In the genomic region with DNA sequence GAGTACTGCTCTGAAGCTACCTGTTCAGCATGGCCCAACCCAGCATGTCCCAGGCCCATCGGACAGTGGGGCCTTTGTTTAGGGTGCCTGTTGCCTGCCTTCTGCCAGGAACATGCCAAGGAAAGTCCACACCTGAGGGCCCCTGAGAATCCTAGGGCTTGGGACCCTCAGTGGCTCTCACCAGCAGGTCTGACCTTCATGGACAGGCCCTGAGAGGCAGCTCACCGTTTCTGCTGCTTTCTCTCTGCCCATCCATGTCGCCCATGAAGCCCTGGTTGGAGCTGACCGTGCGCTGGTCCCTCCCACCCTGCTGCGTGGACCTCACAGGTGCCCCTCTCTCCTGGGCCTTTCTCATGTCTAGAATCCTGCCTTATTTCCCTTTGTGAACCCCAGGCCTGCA, we compare ENCODE assay signal across 25 cellular contexts.
"Had no signal": no experiment of that assay in that cellular context is flagged by ENCODE, and none has a peak within 500 bp of the region (broad histone marks: within the 10 kb centered on the region; RNA-seq: fewer than 3 reads in every experiment).

No MANE protein-coding gene starts in this region.

- H3K27ac Mint-ChIP-seq: immature natural killer cell; naive thymus-derived CD4-positive, alpha-beta T cell; natural killer cell treated with Interleukin-12 subunit alpha and Interleukin-12 subunit beta and Interleukin-15 and Interleukin-18, amount 100 ng/mL, for 72 hours; stimulated activated effector memory CD8-positive, alpha-beta T cell treated with anti-CD3 and anti-CD28 coated beads, Interleukin-12 subunit alpha, Interleukin-12 subunit beta, amount 100 ng/mL, for 72 hours; stimulated activated naive CD8-positive, alpha-beta T cell treated with anti-CD3 and anti-CD28 coated beads, Interleukin-15, Interleukin-2, amounts not matched to agents 100 ng/mL and 50 ng/mL, for 24 hours had no signal

- H3K36me3 Mint-ChIP-seq: naive thymus-derived CD4-positive, alpha-beta T cell; natural killer cell treated with Interleukin-12 subunit alpha and Interleukin-12 subunit beta and Interleukin-15 and Interleukin-18, amount 100 ng/mL, for 72 hours had no signal

- H3K4me3 ChIP-seq: heart left ventricle, left ventricle myocardium inferior, lung, mucosa of descending colon, neural progenitor cell, ovary, prostate gland, skin epidermis, suprapubic skin, thoracic aorta, tibial artery, uterus had no signal

- H3K9me3 ChIP-seq: heart left ventricle, left ventricle myocardium inferior, mucosa of descending colon, ovary, prostate gland, suprapubic skin, thoracic aorta, tibial artery, uterus had no signal

- H3K27ac ChIP-seq: heart left ventricle, left ventricle myocardium inferior, neural progenitor cell, ovary, prostate gland, skin epidermis, suprapubic skin, thoracic aorta, tibial artery, uterus had no signal

- H3K9ac ChIP-seq: neural progenitor cell had no signal

- ATAC-seq: heart left ventricle; mucosa of descending colon; naive thymus-derived CD4-positive, alpha-beta T cell; natural killer cell treated with Interleukin-12 subunit alpha and Interleukin-12 subunit beta and Interleukin-15 and Interleukin-18, amount 100 ng/mL, for 72 hours; right cardiac atrium; sciatic nerve; stimulated activated effector memory CD8-positive, alpha-beta T cell treated with anti-CD3 and anti-CD28 coated beads, Interleukin-12 subunit alpha, Interleukin-12 subunit beta, amount 100 ng/mL, for 72 hours had no signal

- H3K36me3 ChIP-seq: neural progenitor cell, ovary, prostate gland, uterus had no signal

- H3K4me3 Mint-ChIP-seq: immature natural killer cell; naive thymus-derived CD4-positive, alpha-beta T cell; natural killer cell treated with Interleukin-12 subunit alpha and Interleukin-12 subunit beta and Interleukin-15 and Interleukin-18, amount 100 ng/mL, for 72 hours; neural progenitor cell; stimulated activated effector memory CD8-positive, alpha-beta T cell treated with anti-CD3 and anti-CD28 coated beads, Interleukin-12 subunit alpha, Interleukin-12 subunit beta, amount 100 ng/mL, for 72 hours; stimulated activated naive CD8-positive, alpha-beta T cell treated with anti-CD3 and anti-CD28 coated beads, Interleukin-15, Interleukin-2, amounts not matched to agents 100 ng/mL and 50 ng/mL, for 24 hours had no signal

- H2AFZ ChIP-seq: neural progenitor cell had no signal

- H3K27me3 ChIP-seq: heart left ventricle, neural progenitor cell, ovary, suprapubic skin, tibial artery, uterus had no signal

- H3K4me1 Mint-ChIP-seq: immature natural killer cell; naive thymus-derived CD4-positive, alpha-beta T cell had no signal

- H3K4me1 ChIP-seq: heart left ventricle, left ventricle myocardium inferior, neural progenitor cell, prostate gland, tibial artery, uterus had no signal

- H3K27me3 Mint-ChIP-seq: natural killer cell treated with Interleukin-12 subunit alpha and Interleukin-12 subunit beta and Interleukin-15 and Interleukin-18, amount 100 ng/mL, for 72 hours; stimulated activated naive CD8-positive, alpha-beta T cell treated with anti-CD3 and anti-CD28 coated beads, Interleukin-15, Interleukin-2, amounts not matched to agents 100 ng/mL and 50 ng/mL, for 24 hours had no signal

- H3K9me3 Mint-ChIP-seq: immature natural killer cell; naive thymus-derived CD4-positive, alpha-beta T cell; natural killer cell treated with Interleukin-12 subunit alpha and Interleukin-12 subunit beta and Interleukin-15 and Interleukin-18, amount 100 ng/mL, for 72 hours; neural progenitor cell; stimulated activated effector memory CD8-positive, alpha-beta T cell treated with anti-CD3 and anti-CD28 coated beads, Interleukin-12 subunit alpha, Interleukin-12 subunit beta, amount 100 ng/mL, for 72 hours; stimulated activated naive CD8-positive, alpha-beta T cell treated with anti-CD3 and anti-CD28 coated beads, Interleukin-15, Interleukin-2, amounts not matched to agents 100 ng/mL and 50 ng/mL, for 24 hours had no signal

- DNase-seq: heart left ventricle; hypothalamus; immature natural killer cell; islet precursor cell; left ventricle myocardium inferior; midbrain; mucosa of descending colon; naive thymus-derived CD4-positive, alpha-beta T cell; ovary; retina; right cardiac atrium; stimulated activated CD4-positive, alpha-beta T cell treated with anti-CD3 and anti-CD28 coated beads, Interleukin-4, amount 100 ng/mL, for 24 hours; stimulated activated naive CD4-positive, alpha-beta T cell; tibial artery; uterus had no signal

- H3K4me2 ChIP-seq: neural progenitor cell had no signal
